ENCODE assay signal across 17 cellular contexts in genomic region chr7:116161733-116162132, GRCh38. TPM values are rescaled to one million over a fixed set of nuclear protein-coding genes. Genes with fewer than 3 reads are reported as not detected.
DNase-seq lines count a peak whose midpoint lies in the region; ATAC-seq and TF ChIP-seq lines count a peak whose summit lies in the region.
"Had no signal": no experiment of that assay in that cellular context is flagged by ENCODE, and none has a peak within 500 bp of the region (broad histone marks: within the 10 kb centered on the region; RNA-seq: fewer than 3 reads in every experiment).

No MANE protein-coding gene starts in this region.

- no peaks in the 10 kb centered on the region for H3K36me3 ChIP-seq in mesendoderm (ENCODE audit: control insufficient read depth, insufficient read depth, low read length)
- H3K36me3 ChIP-seq: brain microvascular endothelial cell, sigmoid colon had no signal

- H3K4ac ChIP-seq in mesendoderm (ENCODE audit: low read depth, low read length): no peak overlapping the region

- no peak overlapping the region for H2BK120ac ChIP-seq in mesendoderm (ENCODE audit: low read depth, low read length)

- H3K56ac ChIP-seq in mesendoderm (ENCODE audit: low read length): no peak overlapping the region

- H3K79me2 ChIP-seq in mesendoderm (ENCODE audit: control insufficient read depth, insufficient read depth, low read length): no peaks in the 10 kb centered on the region

- no peak overlapping the region for H2BK15ac ChIP-seq in mesendoderm (replicated peaks; ENCODE audit: low read depth)

- H3K79me1 ChIP-seq in mesendoderm (ENCODE audit: low read length): no peaks in the 10 kb centered on the region

- no peak overlapping the region for H3K23ac ChIP-seq in mesendoderm (ENCODE audit: low read length)

- CTCF ChIA-PET in HEK293T (lab: Yijun Ruan, JAX): no interaction called here

- POLR2A ChIA-PET in HEK293T (lab: Yijun Ruan, JAX): no interaction called here

- no peak overlapping the region for H3K27ac ChIP-seq in mesendoderm (ENCODE audit: low read depth, low read length)
- H3K27ac ChIP-seq: brain microvascular endothelial cell, sigmoid colon had no signal

- no peak overlapping the region for H3K4me2 ChIP-seq in mesendoderm (ENCODE audit: low read length)

- no peak for TF ChIP-seq CTCF in AG10803 (conservative IDR thresholded peaks at IDR 0.05; ENCODE audit: low read length)

- H3K9ac ChIP-seq in mesendoderm (ENCODE audit: low read length): no peak overlapping the region

- no peak overlapping the region for H2AK5ac ChIP-seq in mesendoderm (ENCODE audit: low read length)

- H4K5ac ChIP-seq in mesendoderm (ENCODE audit: low read length): no peak overlapping the region

- H3K4me3 ChIP-seq in AG10803 (ENCODE audit: low read length): no peak overlapping the region
- H3K4me3 ChIP-seq in mesendoderm (ENCODE audit: low read length): no peak overlapping the region
- H3K4me3 ChIP-seq: sigmoid colon had no signal

- DNase-seq in AG10803 (ENCODE audit: low read depth): peak; percentile 18
- DNase-seq in HEK293T (ENCODE audit: extremely low spot score): no peak
- peak; percentile 7 for DNase-seq in glomerular visceral epithelial cell (ENCODE audit: extremely low spot score)
- DNase-seq in mesendoderm: peak; percentile 96
- no peak for DNase-seq in hippocampal formation (lab: John Stamatoyannopoulos, UW)
- DNase-seq: activated CD4-positive, alpha-beta T cell treated with anti-CD3 and anti-CD28 coated beads, Interleukin-2, amount 50 U/mL, for 48 hours; activated naive CD8-positive, alpha-beta T cell treated with anti-CD3 and anti-CD28 coated beads for 36 hours; activated T-cell treated with anti-CD3 and anti-CD28 coated beads, Interleukin-2, amount 50 U/mL, for 4 hours; brain microvascular endothelial cell; Karpas-422; NCI-H1417 treated with DMSO at 0.1 percent for 48 hours; sigmoid colon; stimulated activated CD4-positive, alpha-beta T cell treated with anti-CD3 and anti-CD28 coated beads, Interleukin-2, amount 100 ng/mL, for 24 hours; T-helper 1 cell had no signal

- H3K27me3 ChIP-seq in mesendoderm (ENCODE audit: insufficient read depth, low read length, poor library complexity): no peaks in the 10 kb centered on the region
- H3K27me3 ChIP-seq: brain microvascular endothelial cell, sigmoid colon had no signal

- no peaks in the 10 kb centered on the region for H3K4me1 ChIP-seq in mesendoderm (ENCODE audit: control insufficient read depth, low read depth, low read length)

- H4K8ac ChIP-seq in mesendoderm (ENCODE audit: low read depth, low read length): no peak overlapping the region

- no peak overlapping the region for H3K18ac ChIP-seq in mesendoderm (ENCODE audit: low read length)

- H2BK5ac ChIP-seq in mesendoderm (ENCODE audit: low read length): no peak overlapping the region

- ATAC-seq in HG02588 (IDR thresholded peaks at IDR 0.05; ENCODE audit: unreplicated experiment): no peak
- no peak for ATAC-seq in GM21515 (IDR thresholded peaks at IDR 0.05; ENCODE audit: unreplicated experiment)
- no peak for ATAC-seq in GM18861 (IDR thresholded peaks at IDR 0.05; ENCODE audit: unreplicated experiment)
- ATAC-seq: activated T-cell treated with anti-CD3 and anti-CD28 coated beads, Interleukin-2, amount 50 U/mL, for 4 hours had no signal

TF ChIP-seq in HEK293T, 16 proteins besides CTCF, POLR2A, EP300 and RAD21:
- TF ChIP-seq FOXM1 (IDR thresholded peaks at IDR 0.05; ENCODE audit: borderline replicate concordance) (no peak), ELF4 (IDR thresholded peaks at IDR 0.05) (no peak), CTBP1 (IDR thresholded peaks at IDR 0.05; ENCODE audit: borderline replicate concordance) (0 out of 2 replicates have a peak, but pooled peaks have one; percentile 22), ARNT (IDR thresholded peaks at IDR 0.05) (no peak)
- TF ChIP-seq, protein P1, sequence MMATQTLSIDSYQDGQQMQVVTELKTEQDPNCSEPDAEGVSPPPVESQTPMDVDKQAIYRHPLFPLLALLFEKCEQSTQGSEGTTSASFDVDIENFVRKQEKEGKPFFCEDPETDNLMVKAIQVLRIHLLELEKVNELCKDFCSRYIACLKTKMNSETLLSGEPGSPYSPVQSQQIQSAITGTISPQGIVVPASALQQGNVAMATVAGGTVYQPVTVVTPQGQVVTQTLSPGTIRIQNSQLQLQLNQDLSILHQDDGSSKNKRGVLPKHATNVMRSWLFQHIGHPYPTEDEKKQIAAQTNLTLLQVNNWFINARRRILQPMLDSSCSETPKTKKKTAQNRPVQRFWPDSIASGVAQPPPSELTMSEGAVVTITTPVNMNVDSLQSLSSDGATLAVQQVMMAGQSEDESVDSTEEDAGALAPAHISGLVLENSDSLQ (IDR thresholded peaks at IDR 0.05): no peak; the same call in 1 of the 2 replicates

RNA-seq across cellular contexts. Expression of gene TES, which starts 48.6 kb away (rescaled TPM):
- 85.9 TPM for polyA plus RNA-seq in mesendoderm (2013, experiment 1 of 2)
- 89.4 TPM for polyA plus RNA-seq in mesendoderm (2013, experiment 2 of 2)

Comparison
In these comparisons a context has a peak if more than half of its experiments do, and no peak if none do; other contexts are left out.
1. DNase-seq: peak in AG10803 (single experiment), glomerular visceral epithelial cell (single experiment) and mesendoderm (single experiment); none in HEK293T (single experiment) and hippocampal formation (0 of 2).